In genomic region chr15:31216210-31216911, GRCh38 we compare ENCODE assay signal across 1 cellular context.
TF ChIP-seq lines count a peak whose summit lies in the region.

No MANE protein-coding gene starts in this region.

TF ChIP-seq in HepG2, 621 proteins besides CTCF, POLR2A, EP300 and RAD21 (continued from another document and continues in another):
- no peak for TF ChIP-seq HINFP (CRISPR knock-in tag; IDR thresholded peaks at IDR 0.05; ENCODE audit: low read depth)
- TF ChIP-seq ZFYVE20 (CRISPR knock-in tag; IDR thresholded peaks at IDR 0.05; ENCODE audit: borderline replicate concordance, low read depth): no peak
- no peak for TF ChIP-seq JUND (CRISPR knock-in tag; IDR thresholded peaks at IDR 0.05)
- no peak for TF ChIP-seq IRF1 (CRISPR knock-in tag; IDR thresholded peaks at IDR 0.05; ENCODE audit: low read depth)
- TF ChIP-seq BRF2 (CRISPR knock-in tag; IDR thresholded peaks at IDR 0.05): no peak
- no peak for TF ChIP-seq ZNF780A (CRISPR knock-in tag; IDR thresholded peaks at IDR 0.05)
- no peak for TF ChIP-seq CBX2 (IDR thresholded peaks at IDR 0.05; ENCODE audit: low read depth, low read length)
- no peak for TF ChIP-seq CBX2 (CRISPR knock-in tag; IDR thresholded peaks at IDR 0.05; ENCODE audit: low read depth)
- TF ChIP-seq NAIF1 (CRISPR knock-in tag; IDR thresholded peaks at IDR 0.05; ENCODE audit: borderline replicate concordance): no peak
- TF ChIP-seq SMARCE1 (IDR thresholded peaks at IDR 0.05; ENCODE audit: borderline replicate concordance): no peak
- TF ChIP-seq ELF3 (CRISPR knock-in tag; IDR thresholded peaks at IDR 0.05): peak; percentile 74
- TF ChIP-seq NFKBIZ (CRISPR knock-in tag; IDR thresholded peaks at IDR 0.05): no peak
- TF ChIP-seq RBFOX2 (IDR thresholded peaks at IDR 0.05; ENCODE audit: low read depth, low read length): no peak
- TF ChIP-seq KDM2A (CRISPR knock-in tag; IDR thresholded peaks at IDR 0.05; ENCODE audit: borderline replicate concordance, low read depth): peak; percentile 78
- no peak for TF ChIP-seq DMTF1 (CRISPR knock-in tag; IDR thresholded peaks at IDR 0.05)
- no peak for TF ChIP-seq MLXIP (CRISPR knock-in tag; IDR thresholded peaks at IDR 0.05; ENCODE audit: borderline replicate concordance)
- 0 out of 2 replicates have a peak, but pooled peaks have one; percentile 67 for TF ChIP-seq HNRNPL (IDR thresholded peaks at IDR 0.05; ENCODE audit: low read depth, low read length)
- no peak for TF ChIP-seq ZNF253 (CRISPR knock-in tag; IDR thresholded peaks at IDR 0.05; ENCODE audit: borderline replicate concordance)
- no peak for TF ChIP-seq ZFP90 (CRISPR knock-in tag; IDR thresholded peaks at IDR 0.05; ENCODE audit: borderline replicate concordance)
- TF ChIP-seq ZNF530 (CRISPR knock-in tag; IDR thresholded peaks at IDR 0.05; ENCODE audit: low read depth): no peak
- no peak for TF ChIP-seq GFI1 (CRISPR knock-in tag; IDR thresholded peaks at IDR 0.05; ENCODE audit: borderline replicate concordance)
- peak; percentile 42 for TF ChIP-seq KAT8 (CRISPR knock-in tag; IDR thresholded peaks at IDR 0.05)
- no peak for TF ChIP-seq FOXK1 (CRISPR knock-in tag; IDR thresholded peaks at IDR 0.05; ENCODE audit: borderline replicate concordance, low read depth)
- TF ChIP-seq TOPORS (CRISPR knock-in tag; IDR thresholded peaks at IDR 0.05): no peak
- TF ChIP-seq ZFP82 (CRISPR knock-in tag; IDR thresholded peaks at IDR 0.05; ENCODE audit: borderline replicate concordance): no peak
- no peak for TF ChIP-seq PRPF4 (IDR thresholded peaks at IDR 0.05; ENCODE audit: low read depth, low read length, poor library complexity, severe bottlenecking)
- no peak for TF ChIP-seq ZNF570 (CRISPR knock-in tag; IDR thresholded peaks at IDR 0.05; ENCODE audit: borderline replicate concordance)
- no peak for TF ChIP-seq ZNF512B (CRISPR knock-in tag; IDR thresholded peaks at IDR 0.05; ENCODE audit: borderline replicate concordance)
- TF ChIP-seq ZNF484 (CRISPR knock-in tag; IDR thresholded peaks at IDR 0.05; ENCODE audit: borderline replicate concordance, low read depth): no peak
- TF ChIP-seq CENPBD1 (CRISPR knock-in tag; IDR thresholded peaks at IDR 0.05; ENCODE audit: borderline replicate concordance, low read depth): no peak
- TF ChIP-seq ZNF329 (CRISPR knock-in tag; IDR thresholded peaks at IDR 0.05; ENCODE audit: low read depth): no peak
- 0 out of 2 replicates have a peak, but pooled peaks have one; percentile 55 for TF ChIP-seq DNMT1 (CRISPR knock-in tag; IDR thresholded peaks at IDR 0.05)
- 0 out of 2 replicates have a peak, but pooled peaks have one; percentile 51 for TF ChIP-seq ZNF350 (CRISPR knock-in tag; IDR thresholded peaks at IDR 0.05; ENCODE audit: borderline replicate concordance, low read depth)
- peak; percentile 98 for TF ChIP-seq PCBP1 (IDR thresholded peaks at IDR 0.05; ENCODE audit: borderline replicate concordance, low read depth, low read length)
- no peak for TF ChIP-seq PAWR (CRISPR knock-in tag; IDR thresholded peaks at IDR 0.05; ENCODE audit: borderline replicate concordance)
- TF ChIP-seq TFDP1 (CRISPR knock-in tag; IDR thresholded peaks at IDR 0.05; ENCODE audit: borderline replicate concordance): no peak
- peak; percentile 68; the same call in 1 of the 2 replicates for TF ChIP-seq ZNF550 (CRISPR knock-in tag; IDR thresholded peaks at IDR 0.05; ENCODE audit: borderline replicate concordance)
- TF ChIP-seq PRDM10 (CRISPR knock-in tag; IDR thresholded peaks at IDR 0.05; ENCODE audit: low read depth): peak; percentile 78; the same call in 1 of the 2 replicates
- TF ChIP-seq ZNF614 (CRISPR knock-in tag; IDR thresholded peaks at IDR 0.05; ENCODE audit: borderline replicate concordance): no peak
- 0 out of 2 replicates have a peak, but pooled peaks have one; percentile 61 for TF ChIP-seq ETV6 (CRISPR knock-in tag; conservative IDR thresholded peaks at IDR 0.05)
- TF ChIP-seq ZNF280B (CRISPR knock-in tag; IDR thresholded peaks at IDR 0.05; ENCODE audit: borderline replicate concordance): 0 out of 2 replicates have a peak, but pooled peaks have one; percentile 9
